Comparison of ENCODE assay signal across 14 cellular contexts in genomic region chr6:64683682-64684081, GRCh38.
DNase-seq lines count a peak whose midpoint lies in the region; ATAC-seq, FAIRE-seq and TF ChIP-seq lines count a peak whose summit lies in the region.
"Had no signal": no experiment of that assay in that cellular context is flagged by ENCODE, and none has a peak within 500 bp of the region (broad histone marks: within the 10 kb centered on the region; RNA-seq: fewer than 3 reads in every experiment).

No MANE protein-coding gene starts in this region.

- H3K4me3 ChIP-seq in astrocyte (ENCODE audit: insufficient read depth, low read depth, low read length) = no peak overlapping the region
- H3K4me3 ChIP-seq in hepatocyte = no peak overlapping the region
- H3K4me3 ChIP-seq in dorsolateral prefrontal cortex = no peak overlapping the region
- H3K4me3 ChIP-seq: lower lobe of right lung, Peyer's patch had no signal

- H3K36me3 ChIP-seq in astrocyte (ENCODE audit: insufficient read depth, low read length) = no peaks in the 10 kb centered on the region
- no peaks in the 10 kb centered on the region for H3K36me3 ChIP-seq in hepatocyte (replicated peaks; ENCODE audit: insufficient read depth, low read depth)
- H3K36me3 ChIP-seq: lower lobe of right lung, Peyer's patch had no signal

- no peaks in the 10 kb centered on the region for H4K20me1 ChIP-seq in astrocyte (ENCODE audit: insufficient read depth, low read length)
- no peaks in the 10 kb centered on the region for H4K20me1 ChIP-seq in hepatocyte (ENCODE audit: insufficient read depth, poor library complexity, severe bottlenecking)

- no peak for TF ChIP-seq CTCF in astrocyte (IDR thresholded peaks at IDR 0.05; ENCODE audit: insufficient read depth, low read depth, low read length)
- TF ChIP-seq CTCF in hepatocyte (IDR thresholded peaks at IDR 0.05; ENCODE audit: poor library complexity) = no peak
- TF ChIP-seq CTCF in dorsolateral prefrontal cortex (IDR thresholded peaks at IDR 0.05 in 54 of 56, conservative IDR thresholded peaks at IDR 0.05 in 2 of 56; ENCODE audit: low read depth in 1 of 56, partially characterized antibody in 56 of 56) = no peak

- H3K4me3 Mint-ChIP-seq in astrocyte (ENCODE audit: unreplicated experiment) = no peak overlapping the region
- H3K4me3 Mint-ChIP-seq: effector memory CD8-positive, alpha-beta T cell had no signal

- H3K4me2 ChIP-seq in astrocyte (ENCODE audit: low read length) = peak overlapping the region; percentile 4
- H3K4me2 ChIP-seq in hepatocyte = peak overlapping the region; percentile 46

- WGBS in hepatocyte (ENCODE audit: low lambda C conversion rate, missing lambda C conversion rate) = 15% methylated on average over 8 of the region's 8 CpGs

- no peak overlapping the region for H3K9ac ChIP-seq in astrocyte (ENCODE audit: low read length)
- H3K9ac ChIP-seq: parathyroid adenoma had no signal

- no peaks in the 10 kb centered on the region for H3K9me3 ChIP-seq in astrocyte (ENCODE audit: insufficient read depth, low read depth, low read length)
- H3K9me3 ChIP-seq in hepatocyte (ENCODE audit: low read depth) = no peaks in the 10 kb centered on the region
- H3K9me3 ChIP-seq: lower lobe of right lung, Peyer's patch had no signal

- no peaks in the 10 kb centered on the region for H3K79me2 ChIP-seq in astrocyte (ENCODE audit: insufficient read depth, low read length)
- H3K79me2 ChIP-seq in hepatocyte = no peaks in the 10 kb centered on the region
- H3K79me2 ChIP-seq: parathyroid adenoma had no signal

- peak overlapping the region; percentile 96 for H3K27ac Mint-ChIP-seq in astrocyte (ENCODE audit: unreplicated experiment)
- H3K27ac Mint-ChIP-seq: effector memory CD8-positive, alpha-beta T cell had no signal

- H3K36me3 Mint-ChIP-seq in astrocyte (ENCODE audit: low read depth, unreplicated experiment) = no peaks in the 10 kb centered on the region

- H3K9me2 ChIP-seq in hepatocyte (replicated peaks; ENCODE audit: insufficient read depth) = no peaks in the 10 kb centered on the region

- no peaks in the 10 kb centered on the region for H3K27me3 ChIP-seq in astrocyte (ENCODE audit: insufficient read depth, low read length)
- no peaks in the 10 kb centered on the region for H3K27me3 ChIP-seq in hepatocyte
- no peaks in the 10 kb centered on the region for H3K27me3 ChIP-seq in dorsolateral prefrontal cortex
- H3K27me3 ChIP-seq: Peyer's patch had no signal

- ATAC-seq in left ventricle myocardium superior = peak; percentile 30
- no peak for ATAC-seq in HG03097 (IDR thresholded peaks at IDR 0.05; ENCODE audit: low FRiP score, unreplicated experiment)
- ATAC-seq: effector memory CD8-positive, alpha-beta T cell; lower lobe of right lung had no signal

- H3K4me1 ChIP-seq in astrocyte (ENCODE audit: insufficient read depth, low read length) (no peaks in the 10 kb centered on the region), hepatocyte (ENCODE audit: insufficient read depth) (peaks cover 16% of the 10 kb centered on the region)
- H3K4me1 ChIP-seq: lower lobe of right lung, parathyroid adenoma, Peyer's patch had no signal

- FAIRE-seq in astrocyte (lab: Jason Lieb, UNC) (no peak), urothelium cell line (lab: Jason Lieb, UNC) (peak; percentile 74)

- peaks cover 9% of the 10 kb centered on the region for H3K9me3 Mint-ChIP-seq in astrocyte (ENCODE audit: unreplicated experiment)

- DNase-seq in left ventricle myocardium superior (no peak), cardiac septum (ENCODE audit: low spot score) (no peak), astrocyte (ENCODE audit: low read depth) (peak; percentile 50), hepatocyte (ENCODE audit: low spot score) (peak; percentile 51), urothelium cell line (ENCODE audit: low spot score) (peak; percentile 77), dorsolateral prefrontal cortex (no peak)
- no peak for DNase-seq in stimulated activated CD4-positive, alpha-beta T cell treated with anti-CD3 and anti-CD28 coated beads, Interleukin-2, amount 100 ng/mL, for 48 hours
- DNase-seq: DMS53; effector memory CD8-positive, alpha-beta T cell; lower lobe of right lung; MM.1S; Peyer's patch had no signal

- peaks cover 46% of the 10 kb centered on the region for H3K4me1 Mint-ChIP-seq in astrocyte (ENCODE audit: low read depth, unreplicated experiment)

- H3K27ac ChIP-seq in astrocyte (ENCODE audit: low read depth, low read length) = peak overlapping the region; percentile 2
- H3K27ac ChIP-seq in hepatocyte = peak overlapping the region; percentile 30
- H3K27ac ChIP-seq in dorsolateral prefrontal cortex = no peak overlapping the region
- H3K27ac ChIP-seq: lower lobe of right lung, parathyroid adenoma, Peyer's patch had no signal

- no peaks in the 10 kb centered on the region for H3K27me3 Mint-ChIP-seq in astrocyte (ENCODE audit: low read depth, unreplicated experiment)
- H3K27me3 Mint-ChIP-seq: effector memory CD8-positive, alpha-beta T cell had no signal

- intact Hi-C loops in left ventricle myocardium superior (cut with micrococcal nuclease) (no loop called here), cardiac septum (cut with DNase I) (no loop called here), dorsolateral prefrontal cortex (cut with DNase I) (no loop called here)

- H2AFZ ChIP-seq in astrocyte (ENCODE audit: low read depth, low read length) (no peak overlapping the region), hepatocyte (peak overlapping the region; percentile 43)
- H2AFZ ChIP-seq: parathyroid adenoma had no signal

Comparison
In these comparisons a context has a peak if more than half of its experiments do, and no peak if none do; other contexts are left out.
1. DNase-seq: peak in astrocyte (single experiment), hepatocyte (single experiment) and urothelium cell line (single experiment); none in left ventricle myocardium superior (single experiment), cardiac septum (single experiment), dorsolateral prefrontal cortex (0 of 10) and stimulated activated CD4-positive, alpha-beta T cell treated with anti-CD3 and anti-CD28 coated beads, Interleukin-2, amount 100 ng/mL, for 48 hours (0 of 2).
2. H3K27ac ChIP-seq: peak in astrocyte (single experiment) and hepatocyte (single experiment); none in dorsolateral prefrontal cortex (0 of 59).